Comparison of ENCODE assay signal across 9 cellular contexts in the genomic region with DNA sequence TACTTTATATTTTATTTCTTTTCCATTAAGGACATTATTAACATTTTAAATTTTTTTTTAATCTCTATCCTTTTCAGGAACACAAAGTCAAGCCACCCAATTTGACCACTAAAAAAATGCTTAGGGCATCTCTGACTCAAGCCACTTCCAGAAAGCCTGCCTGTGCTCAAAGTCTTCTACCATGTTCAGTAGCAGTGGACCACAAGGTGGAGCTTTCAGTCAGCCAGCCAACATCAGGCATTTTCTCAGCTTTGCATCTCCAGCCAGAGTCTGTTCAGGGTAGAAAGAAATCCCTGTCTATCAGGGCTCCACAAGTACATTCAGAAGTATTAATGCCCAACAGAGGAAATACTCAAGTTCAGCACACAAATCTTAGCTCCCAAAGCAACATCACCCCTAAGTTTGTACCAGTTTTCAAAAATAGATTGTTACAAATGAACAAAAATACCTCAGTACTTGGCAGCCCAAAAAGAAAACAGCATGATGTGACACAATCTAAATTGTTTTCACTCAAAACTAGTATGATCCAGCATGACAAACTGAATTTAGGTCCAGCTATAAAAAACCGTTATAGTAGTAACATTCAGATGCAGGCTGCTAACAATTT. TPM values are rescaled to one million over a fixed set of nuclear protein-coding genes. Genes with fewer than 3 reads are reported as not detected.
DNase-seq lines count a peak whose midpoint lies in the region; ATAC-seq and TF ChIP-seq lines count a peak whose summit lies in the region.
"Had no signal": no experiment of that assay in that cellular context is flagged by ENCODE, and none has a peak within 500 bp of the region (broad histone marks: within the 10 kb centered on the region; RNA-seq: fewer than 3 reads in every experiment).

No MANE protein-coding gene starts in this region.

- intact Hi-C loops in left lung (cut with DNase I): loop anchor here in 1 of 2 donors (5.0 kb wide), 3 partner anchors 119 to 204 kb away; no protein-coding TSS in a partner anchor

- no peaks in the 10 kb centered on the region for H3K9me3 ChIP-seq in left lung

- no peaks in the 10 kb centered on the region for H3K4me1 ChIP-seq in left lung

- ATAC-seq in HG02642 (IDR thresholded peaks at IDR 0.05; ENCODE audit: poor library complexity, unreplicated experiment): peak; percentile 62
- peak; percentile 95 for ATAC-seq in left lung

- no peaks in the 10 kb centered on the region for H3K36me3 ChIP-seq in left lung

- no peak overlapping the region for H3K4me3 ChIP-seq in left lung

- H3K27me3 ChIP-seq in left lung: no peaks in the 10 kb centered on the region

- H3K27ac ChIP-seq in VCaP (no peak overlapping the region), left lung (no peak overlapping the region)

- DNase-seq in NCI-H82 (lab: John Stamatoyannopoulos, UW) (peak; percentile 47), NCI-H82 treated with DMSO at 0.1 percent for 48 hours (lab: John Stamatoyannopoulos, UW; ENCODE audit: unreplicated experiment) (no peak), NCI-H2107 (lab: John Stamatoyannopoulos, UW) (peak; percentile 43), dedifferentiated amniotic fluid mesenchymal stem cell (ENCODE audit: extremely low spot score) (peak; percentile 75), left lung (peak in 1 of 2 donors; percentile 46)
- peak; percentile 8 to 37 for DNase-seq in stimulated activated CD8-positive, alpha-beta memory T cell treated with anti-CD3 and anti-CD28 coated beads, Interleukin-2, amount 100 ng/mL, for 1 hour (ENCODE audit: low read depth in 2 of 2)

- TF ChIP-seq CTCF in VCaP (conservative IDR thresholded peaks at IDR 0.05): peak; percentile 90
- TF ChIP-seq CTCF in left lung (IDR thresholded peaks at IDR 0.05): peak; percentile 55 to 60

RNA-seq across cellular contexts. Expression of a gene that starts 37.6 kb away (rescaled TPM):
- total RNA-seq in left lung: under 1 TPM; 0.16 to 0.26 TPM
- total RNA-seq: mononuclear cell had no signal
